6 cellular contexts compared by ENCODE assay signal in the genomic region with DNA sequence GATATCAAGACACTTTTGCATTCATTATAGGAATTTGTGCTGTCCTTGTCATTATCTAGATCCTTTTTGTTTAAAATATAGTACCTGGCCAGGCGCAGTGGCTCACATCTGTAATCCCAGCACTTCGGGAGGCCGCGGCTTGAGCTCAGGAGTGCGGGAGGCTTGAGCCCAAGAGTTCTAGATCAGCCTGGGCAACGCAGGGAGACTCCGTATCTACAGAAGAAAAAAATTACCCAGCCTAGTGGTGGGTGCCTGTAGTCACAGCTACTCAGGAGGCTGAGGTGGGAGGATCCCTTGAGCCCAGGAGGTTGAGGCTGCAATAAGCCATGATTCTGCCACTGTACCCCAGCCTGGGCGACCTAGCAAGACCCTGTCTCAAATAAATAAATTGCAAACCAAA. TPM values are rescaled to one million over a fixed set of nuclear protein-coding genes. Genes with fewer than 3 reads are reported as not detected.
DNase-seq lines count a peak whose midpoint lies in the region; ATAC-seq and TF ChIP-seq lines count a peak whose summit lies in the region.

No MANE protein-coding gene starts in this region.

- no peak for DNase-seq in activated T-cell treated with anti-CD3 and anti-CD28 coated beads, Interleukin-2, amount 50 U/mL, for 4 hours
- no peak for DNase-seq in AG20443 (ENCODE audit: low spot score)

- H3K4me1 ChIP-seq in HUES48 (ENCODE audit: control insufficient read depth, insufficient read depth, low read length) (peaks cover 7% of the 10 kb centered on the region; the same call in 1 of the 2 replicates), liver (ENCODE audit: control insufficient read depth in 4 of 4, insufficient read depth in 4 of 4, low read length in 3 of 4) (peaks cover 1 to 8% (median 6%) of the 10 kb centered on the region in 4 donors)

- no peaks in the 10 kb centered on the region for H3K27me3 ChIP-seq in HUES48 (ENCODE audit: control insufficient read depth, insufficient read depth, low read length)
- H3K27me3 ChIP-seq in liver (ENCODE audit: control insufficient read depth in 4 of 4, insufficient read depth in 4 of 4, low read length in 3 of 4) = no peaks in the 10 kb centered on the region

- peak; percentile 7 for TF ChIP-seq CTCF in liver (IDR thresholded peaks at IDR 0.05; ENCODE audit: low read depth, low read length, missing input control)

- peak overlapping the region; percentile 93 for H3K4me3 Mint-ChIP-seq in activated T-cell treated with anti-CD3 and anti-CD28 coated beads, Interleukin-2, amount 50 U/mL, for 4 hours

- ATAC-seq in activated T-cell treated with anti-CD3 and anti-CD28 coated beads, Interleukin-2, amount 50 U/mL, for 4 hours = peak in 1 of 2 donors; percentile 35
- ATAC-seq in GM18867 (IDR thresholded peaks at IDR 0.05; ENCODE audit: unreplicated experiment) (no peak), GM18909 (IDR thresholded peaks at IDR 0.05; ENCODE audit: poor library complexity, unreplicated experiment) (no peak)

- peak overlapping the region; percentile 83 for H3K4me3 ChIP-seq in HUES48 (ENCODE audit: low read depth, low read length)
- H3K4me3 ChIP-seq in liver (ENCODE audit: low read depth in 1 of 3, low read length in 3 of 3) = peak overlapping the region; percentile 44 to 90 (median 76)

- no peaks in the 10 kb centered on the region for H3K36me3 Mint-ChIP-seq in activated T-cell treated with anti-CD3 and anti-CD28 coated beads, Interleukin-2, amount 50 U/mL, for 4 hours (ENCODE audit: insufficient read depth)

- no peak for TF ChIP-seq RAD21 in liver (IDR thresholded peaks at IDR 0.05)

- H3K9me3 Mint-ChIP-seq in activated T-cell treated with anti-CD3 and anti-CD28 coated beads, Interleukin-2, amount 50 U/mL, for 4 hours = no peaks in the 10 kb centered on the region

- no peaks in the 10 kb centered on the region for H3K27me3 Mint-ChIP-seq in activated T-cell treated with anti-CD3 and anti-CD28 coated beads, Interleukin-2, amount 50 U/mL, for 4 hours (ENCODE audit: low read depth)

- peaks cover 8% of the 10 kb centered on the region for H3K4me1 Mint-ChIP-seq in activated T-cell treated with anti-CD3 and anti-CD28 coated beads, Interleukin-2, amount 50 U/mL, for 4 hours (ENCODE audit: low read depth)

- H3K27ac ChIP-seq in HUES48 (ENCODE audit: low read depth, low read length) (peak overlapping the region; percentile 83), liver (ENCODE audit: low read depth in 1 of 2, low read length in 2 of 2) (no peak overlapping the region)

- 82% methylated on average over 8 of the region's 8 CpGs for WGBS in liver

- H3K9me3 ChIP-seq in HUES48 (ENCODE audit: control insufficient read depth, insufficient read depth, low read length) (no peaks in the 10 kb centered on the region), liver (ENCODE audit: control insufficient read depth in 4 of 4, low read length in 3 of 4) (no peaks in the 10 kb centered on the region)

- H3K36me3 ChIP-seq in HUES48 (ENCODE audit: control insufficient read depth, insufficient read depth, low read length) = no peaks in the 10 kb centered on the region
- no peaks in the 10 kb centered on the region for H3K36me3 ChIP-seq in liver (ENCODE audit: control insufficient read depth in 4 of 4, insufficient read depth in 3 of 4, low read depth in 1 of 4, low read length in 3 of 4)

- H3K9ac ChIP-seq in HUES48 (ENCODE audit: low read depth, low read length) (no peak overlapping the region), liver (ENCODE audit: low read depth in 1 of 2, low read length in 2 of 2) (no peak overlapping the region)

TF ChIP-seq in liver, 16 proteins besides CTCF, POLR2A, EP300 and RAD21:
- TF ChIP-seq REST (IDR thresholded peaks at IDR 0.05) (no peak), ZBTB33 (IDR thresholded peaks at IDR 0.05) (no peak), FOXA2 (IDR thresholded peaks at IDR 0.05) (no peak), TAF1 (conservative IDR thresholded peaks at IDR 0.05) (no peak), HNF4A (conservative IDR thresholded peaks at IDR 0.05) (no peak), EGR1 (IDR thresholded peaks at IDR 0.05; ENCODE audit: low read depth in 2 of 2) (no peak), HNF4G (IDR thresholded peaks at IDR 0.05) (no peak)

RNA-seq across cellular contexts. Expression of gene MORN4, which starts 0.6 kb away (rescaled TPM):
- 1 to 10 TPM; 2.1 to 4.5 (median 2.2) TPM for total RNA-seq in activated T-cell treated with anti-CD3 and anti-CD28 coated beads, Interleukin-2, amount 50 U/mL, for 4 hours
- 1 to 10 TPM in 1 of 2 donors, under 1 TPM in 1; 0.42 to 2.5 TPM for total RNA-seq in liver
- 1 to 10 TPM; 1.7 to 3.1 TPM for polyA plus RNA-seq in liver

RNA-seq across cellular contexts. Expression of gene PI4K2A, which starts 6.5 kb away (rescaled TPM):
- total RNA-seq in activated T-cell treated with anti-CD3 and anti-CD28 coated beads, Interleukin-2, amount 50 U/mL, for 4 hours = 10 to 100 TPM; 12.9 to 16.9 (median 15.7) TPM
- total RNA-seq in liver = 10 to 100 TPM; 12.1 to 17.6 TPM
- polyA plus RNA-seq in liver = 10 to 100 TPM in 1 of 2 donors, 1 to 10 TPM in 1; 4.4 to 10.2 TPM

RNA-seq across cellular contexts. Expression of gene C10orf62, which starts 44.4 kb away (rescaled TPM):
- not detected for total RNA-seq in activated T-cell treated with anti-CD3 and anti-CD28 coated beads, Interleukin-2, amount 50 U/mL, for 4 hours
- 1 to 10 TPM in 1 of 2 donors, under 1 TPM in 1; 0.56 to 3.0 TPM for total RNA-seq in liver
- under 1 TPM; 0.16 to 0.26 TPM for polyA plus RNA-seq in liver

RNA-seq across cellular contexts. Expression of gene HOGA1, which starts 49.7 kb away (rescaled TPM):
- not detected for total RNA-seq in activated T-cell treated with anti-CD3 and anti-CD28 coated beads, Interleukin-2, amount 50 U/mL, for 4 hours
- total RNA-seq in liver = 10 to 100 TPM; 21.7 to 21.8 TPM
- 10 to 100 TPM; 23.8 to 31.4 TPM for polyA plus RNA-seq in liver

RNA-seq across cellular contexts. Expression of gene AVPI1, which starts 53.1 kb away (rescaled TPM):
- total RNA-seq in activated T-cell treated with anti-CD3 and anti-CD28 coated beads, Interleukin-2, amount 50 U/mL, for 4 hours = 1 to 10 TPM; 1.6 to 2.5 (median 1.8) TPM
- 1 to 10 TPM; 6.6 to 7.8 TPM for total RNA-seq in liver
- 10 to 100 TPM; 16.0 to 22.1 TPM for polyA plus RNA-seq in liver
